In genomic region chr13:22114630-22115311, GRCh38 we compare ENCODE assay signal across 1 cellular context.
TF ChIP-seq lines count a peak whose summit lies in the region.

No MANE protein-coding gene starts in this region.

TF ChIP-seq in HEK293, 187 proteins besides CTCF, POLR2A, EP300 and RAD21 (continued from another document and continues in another):
- TF ChIP-seq ZNF37A (tag by site-specific recombination; IDR thresholded peaks at IDR 0.05) (no peak), BCL6B (tag by site-specific recombination; IDR thresholded peaks at IDR 0.05) (0 out of 2 replicates have a peak, but pooled peaks have one; percentile 45), ZNF518A (tag by site-specific recombination; conservative IDR thresholded peaks at IDR 0.05; ENCODE audit: low read depth) (no peak), ZNF530 (tag by site-specific recombination; IDR thresholded peaks at IDR 0.05; ENCODE audit: low read depth) (no peak), ZNF692 (tag by site-specific recombination; IDR thresholded peaks at IDR 0.05) (peak; percentile 68), SP2 (tag by site-specific recombination; IDR thresholded peaks at IDR 0.05) (no peak), ZNF561 (tag by site-specific recombination; IDR thresholded peaks at IDR 0.05; ENCODE audit: borderline replicate concordance) (no peak), ZNF157 (tag by site-specific recombination; IDR thresholded peaks at IDR 0.05) (no peak), ZNF350 (tag by site-specific recombination; IDR thresholded peaks at IDR 0.05) (no peak), ZNF23 (tag by site-specific recombination; IDR thresholded peaks at IDR 0.05; ENCODE audit: borderline replicate concordance) (no peak), ZNF138 (tag by site-specific recombination; IDR thresholded peaks at IDR 0.05; ENCODE audit: borderline replicate concordance) (no peak), ZNF791 (tag by site-specific recombination; IDR thresholded peaks at IDR 0.05) (no peak), ZNF48 (tag by site-specific recombination; IDR thresholded peaks at IDR 0.05) (no peak), ZNF398 (tag by site-specific recombination; IDR thresholded peaks at IDR 0.05) (peak; percentile 67; the same call in 1 of the 2 replicates), ZSCAN5A (tag by site-specific recombination; IDR thresholded peaks at IDR 0.05) (no peak), ZBTB10 (tag by site-specific recombination; IDR thresholded peaks at IDR 0.05) (no peak), ZNF555 (tag by site-specific recombination; conservative IDR thresholded peaks at IDR 0.05) (no peak), ZNF660 (tag by site-specific recombination; IDR thresholded peaks at IDR 0.05) (no peak), ZXDB (tag by site-specific recombination; IDR thresholded peaks at IDR 0.05) (peak; percentile 36; the same call in 1 of the 2 replicates), ZNF571 (tag by site-specific recombination; IDR thresholded peaks at IDR 0.05) (no peak), ZSCAN30 (tag by site-specific recombination; IDR thresholded peaks at IDR 0.05) (no peak), ZBTB49 (tag by site-specific recombination; IDR thresholded peaks at IDR 0.05; ENCODE audit: low read depth) (no peak), ZBTB7A (tag by site-specific recombination; IDR thresholded peaks at IDR 0.05; ENCODE audit: low read depth) (no peak), ZNF354C (tag by site-specific recombination; IDR thresholded peaks at IDR 0.05; ENCODE audit: borderline replicate concordance, low read depth) (no peak), ZNF148 (tag by site-specific recombination; IDR thresholded peaks at IDR 0.05; ENCODE audit: borderline replicate concordance) (no peak), ZNF274 (IDR thresholded peaks at IDR 0.05; ENCODE audit: low read length) (no peak), ZNF274 (tag by site-specific recombination; IDR thresholded peaks at IDR 0.05; ENCODE audit: borderline replicate concordance) (no peak), OSR2 (tag by site-specific recombination; IDR thresholded peaks at IDR 0.05) (0 out of 2 replicates have a peak, but pooled peaks have one; percentile 8), ZNF221 (tag by site-specific recombination; IDR thresholded peaks at IDR 0.05; ENCODE audit: borderline replicate concordance) (no peak), SETDB1 (IDR thresholded peaks at IDR 0.05; ENCODE audit: insufficient read length, low read length) (peak; percentile 58), SCRT1 (tag by site-specific recombination; IDR thresholded peaks at IDR 0.05; ENCODE audit: borderline replicate concordance) (no peak), ZNF10 (tag by site-specific recombination; IDR thresholded peaks at IDR 0.05) (no peak), ZNF121 (tag by site-specific recombination; IDR thresholded peaks at IDR 0.05) (no peak), RBAK (tag by site-specific recombination; IDR thresholded peaks at IDR 0.05) (no peak), ZNF843 (tag by site-specific recombination; IDR thresholded peaks at IDR 0.05) (peak; percentile 72; the same call in 1 of the 2 replicates), ZNF677 (tag by site-specific recombination; IDR thresholded peaks at IDR 0.05) (no peak), KLF9 (tag by site-specific recombination; IDR thresholded peaks at IDR 0.05; ENCODE audit: low read depth) (no peak), ZNF394 (tag by site-specific recombination; IDR thresholded peaks at IDR 0.05; ENCODE audit: borderline replicate concordance) (no peak), HIC1 (tag by site-specific recombination; IDR thresholded peaks at IDR 0.05) (no peak), ZNF785 (tag by site-specific recombination; IDR thresholded peaks at IDR 0.05) (no peak)
